ENCODE assay signal across 9 cellular contexts in the genomic region with DNA sequence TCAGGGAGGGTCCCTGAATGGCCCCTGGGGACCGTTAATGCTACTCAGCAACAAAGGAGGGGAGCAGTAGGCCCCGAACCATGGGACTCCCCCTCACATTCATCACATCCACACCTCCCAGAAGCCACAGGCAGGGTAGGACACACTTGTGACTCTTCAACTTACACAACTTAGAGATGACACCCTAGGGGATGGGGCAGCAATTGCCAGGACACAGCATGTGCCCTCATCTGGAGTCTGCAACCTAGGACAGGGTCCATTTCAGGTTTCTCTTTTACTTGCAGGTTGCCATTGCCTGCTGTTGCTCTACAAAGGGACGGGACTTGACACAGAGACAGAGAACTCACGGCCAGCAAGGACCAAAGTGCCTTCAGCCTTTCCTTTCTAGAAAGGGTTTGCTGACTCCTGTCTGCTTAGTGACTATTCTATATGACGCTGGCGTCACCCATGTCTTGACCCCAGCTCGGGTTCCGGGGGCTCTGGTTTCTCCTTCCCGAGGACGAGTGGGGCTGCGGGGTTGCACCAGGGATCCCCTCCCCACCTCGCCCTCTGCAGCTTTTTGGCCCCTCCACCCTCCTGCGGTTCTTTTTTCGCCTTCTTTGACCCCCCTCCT. TPM values are rescaled to one million over a fixed set of nuclear protein-coding genes. Genes with fewer than 3 reads are reported as not detected.
DNase-seq lines count a peak whose midpoint lies in the region; ATAC-seq and TF ChIP-seq lines count a peak whose summit lies in the region.
"Had no signal": no experiment of that assay in that cellular context is flagged by ENCODE, and none has a peak within 500 bp of the region (broad histone marks: within the 10 kb centered on the region; RNA-seq: fewer than 3 reads in every experiment).

No MANE protein-coding gene starts in this region.

- H3K4me3 Mint-ChIP-seq in activated CD4-positive, alpha-beta T cell treated with anti-CD3 and anti-CD28 coated beads, Interleukin-2, amount 10 ng/mL, durations not matched to agents 24 days and 14 days, result peak overlapping the region; percentile 84
- H3K4me3 Mint-ChIP-seq in activated naive CD8-positive, alpha-beta T cell treated with anti-CD3 and anti-CD28 coated beads, Interleukin-2, amount 50 U/mL, for 24 hours, result peak overlapping the region; percentile 73

- peak; percentile 65 for DNase-seq in activated CD4-positive, alpha-beta T cell treated with anti-CD3 and anti-CD28 coated beads, Interleukin-2, amount 10 ng/mL, durations not matched to agents 24 days and 14 days
- DNase-seq in activated CD4-positive, alpha-beta T cell treated with anti-CD3 and anti-CD28 coated beads for 48 hours, result no peak
- DNase-seq in activated naive CD8-positive, alpha-beta T cell treated with anti-CD3 and anti-CD28 coated beads, Interleukin-2, amount 50 U/mL, for 24 hours, result no peak
- peak; percentile 72 for DNase-seq in left kidney (ENCODE audit: low read depth, low spot score)
- no peak for DNase-seq in tibial nerve (ENCODE audit: low spot score in 2 of 2)
- no peak for DNase-seq in T1000 (lab: John Stamatoyannopoulos, UW)
- no peak for DNase-seq in NOMO-1 (lab: John Stamatoyannopoulos, UW; ENCODE audit: unreplicated experiment in 2 of 2)
- DNase-seq: DND-41 had no signal

- H3K4me3 ChIP-seq in tibial nerve, result peak overlapping the region; percentile 42 to 74 (median 60)

- TF ChIP-seq POLR2A in tibial nerve (IDR thresholded peaks at IDR 0.05), result no peak

- no peaks in the 10 kb centered on the region for H3K9me3 Mint-ChIP-seq in activated CD4-positive, alpha-beta T cell treated with anti-CD3 and anti-CD28 coated beads, Interleukin-2, amount 10 ng/mL, durations not matched to agents 24 days and 14 days
- H3K9me3 Mint-ChIP-seq in activated naive CD8-positive, alpha-beta T cell treated with anti-CD3 and anti-CD28 coated beads, Interleukin-2, amount 50 U/mL, for 24 hours, result no peaks in the 10 kb centered on the region

- WGBS in tibial nerve, 2 donors, result 8 to 19% methylated on average over 12 to 14 of the region's 14 CpGs

- peak overlapping the region; percentile 37 to 68 (median 56) for H3K27ac ChIP-seq in tibial nerve

- TF ChIP-seq CTCF in tibial nerve (IDR thresholded peaks at IDR 0.05), result no peak

- intact Hi-C loops in activated CD4-positive, alpha-beta T cell treated with anti-CD3 and anti-CD28 coated beads, Interleukin-2, amount 10 ng/mL, durations not matched to agents 24 days and 14 days (cut with micrococcal nuclease), result no loop called here

- ATAC-seq in activated naive CD8-positive, alpha-beta T cell treated with anti-CD3 and anti-CD28 coated beads, Interleukin-2, amount 50 U/mL, for 24 hours, result no peak
- ATAC-seq in GM18858 (IDR thresholded peaks at IDR 0.05; ENCODE audit: unreplicated experiment), result no peak

- H3K36me3 ChIP-seq in tibial nerve, result peaks cover 0 to 6% (median 0%) of the 10 kb centered on the region in 3 donors

- no peak overlapping the region for H3K27ac Mint-ChIP-seq in activated CD4-positive, alpha-beta T cell treated with anti-CD3 and anti-CD28 coated beads, Interleukin-2, amount 10 ng/mL, durations not matched to agents 24 days and 14 days
- H3K27ac Mint-ChIP-seq in activated naive CD8-positive, alpha-beta T cell treated with anti-CD3 and anti-CD28 coated beads, Interleukin-2, amount 50 U/mL, for 24 hours, result no peak overlapping the region

- H3K4me1 ChIP-seq in tibial nerve, result peaks cover 0 to 15% (median 2%) of the 10 kb centered on the region in 4 donors

- peaks cover 19% of the 10 kb centered on the region for H3K4me1 Mint-ChIP-seq in activated CD4-positive, alpha-beta T cell treated with anti-CD3 and anti-CD28 coated beads, Interleukin-2, amount 10 ng/mL, durations not matched to agents 24 days and 14 days
- H3K4me1 Mint-ChIP-seq in activated naive CD8-positive, alpha-beta T cell treated with anti-CD3 and anti-CD28 coated beads, Interleukin-2, amount 50 U/mL, for 24 hours, result peaks cover 10% of the 10 kb centered on the region

- H3K9me3 ChIP-seq in tibial nerve, result no peaks in the 10 kb centered on the region

- H3K27me3 ChIP-seq in tibial nerve, result peaks cover 0 to 3% of the 10 kb centered on the region in 2 donors

- H3K36me3 Mint-ChIP-seq in activated CD4-positive, alpha-beta T cell treated with anti-CD3 and anti-CD28 coated beads, Interleukin-2, amount 10 ng/mL, durations not matched to agents 24 days and 14 days (ENCODE audit: low read depth), result peaks cover 2% of the 10 kb centered on the region
- H3K36me3 Mint-ChIP-seq in activated naive CD8-positive, alpha-beta T cell treated with anti-CD3 and anti-CD28 coated beads, Interleukin-2, amount 50 U/mL, for 24 hours (ENCODE audit: low read depth), result no peaks in the 10 kb centered on the region

- peaks cover 25% of the 10 kb centered on the region for H3K27me3 Mint-ChIP-seq in activated CD4-positive, alpha-beta T cell treated with anti-CD3 and anti-CD28 coated beads, Interleukin-2, amount 10 ng/mL, durations not matched to agents 24 days and 14 days
- H3K27me3 Mint-ChIP-seq in activated naive CD8-positive, alpha-beta T cell treated with anti-CD3 and anti-CD28 coated beads, Interleukin-2, amount 50 U/mL, for 24 hours, result peaks cover 13% of the 10 kb centered on the region

- no peak for TF ChIP-seq EP300 in tibial nerve (IDR thresholded peaks at IDR 0.05)

RNA-seq across cellular contexts. Expression of gene ULBP3, which starts 0.6 kb away (rescaled TPM):
- total RNA-seq in activated CD4-positive, alpha-beta T cell treated with anti-CD3 and anti-CD28 coated beads, Interleukin-2, amount 10 ng/mL, durations not matched to agents 24 days and 14 days, result 0.47 and 0.57 TPM in 2 replicates
- total RNA-seq in tibial nerve, result 1 to 10 TPM in 2 of 4 donors, not detected in 2; 3.1 to 5.4 TPM

RNA-seq across cellular contexts. Expression of gene RAET1L, which starts 42.9 kb away (rescaled TPM):
- total RNA-seq in activated CD4-positive, alpha-beta T cell treated with anti-CD3 and anti-CD28 coated beads, Interleukin-2, amount 10 ng/mL, durations not matched to agents 24 days and 14 days, result not detected in 2 replicates
- total RNA-seq in tibial nerve, result not detected

Comparison
In these comparisons a context has a peak if more than half of its experiments do, and no peak if none do; other contexts are left out.
1. DNase-seq: peak in activated CD4-positive, alpha-beta T cell treated with anti-CD3 and anti-CD28 coated beads, Interleukin-2, amount 10 ng/mL, durations not matched to agents 24 days and 14 days (single experiment) and left kidney (single experiment); none in activated CD4-positive, alpha-beta T cell treated with anti-CD3 and anti-CD28 coated beads for 48 hours (single experiment), activated naive CD8-positive, alpha-beta T cell treated with anti-CD3 and anti-CD28 coated beads, Interleukin-2, amount 50 U/mL, for 24 hours (single experiment), tibial nerve (0 of 2), T1000 (single experiment) and NOMO-1 (0 of 2).